In genomic region chr1:235486321-235486720, GRCh38 we compare ENCODE assay signal across 19 cellular contexts. TPM values are rescaled to one million over a fixed set of nuclear protein-coding genes. Genes with fewer than 3 reads are reported as not detected.
DNase-seq lines count a peak whose midpoint lies in the region; ATAC-seq, FAIRE-seq and TF ChIP-seq lines count a peak whose summit lies in the region.
"Had no signal": no experiment of that assay in that cellular context is flagged by ENCODE, and none has a peak within 500 bp of the region (broad histone marks: within the 10 kb centered on the region; RNA-seq: fewer than 3 reads in every experiment).

No MANE protein-coding gene starts in this region.

- no peak overlapping the region for H2BK15ac ChIP-seq in IMR-90 (ENCODE audit: low read depth, low read length)

- H3K36me3 ChIP-seq in IMR-90 (ENCODE audit: control insufficient read depth, insufficient read depth, low read length): peaks cover 17% of the 10 kb centered on the region
- H3K36me3 ChIP-seq in Karpas-422 (ENCODE audit: insufficient read depth, low read length): no peaks in the 10 kb centered on the region; the same call in 1 of the 2 replicates

- H3K9me1 ChIP-seq in IMR-90 (ENCODE audit: insufficient read depth, low read length): 0 out of 2 replicates have a peak, but pooled peaks cover 3% of the 10 kb centered on the region

- H3K9ac ChIP-seq in IMR-90 (ENCODE audit: low read depth, low read length): no peak overlapping the region
- no peak overlapping the region for H3K9ac ChIP-seq in Karpas-422 (ENCODE audit: low read length)

- H3K14ac ChIP-seq in IMR-90 (replicated peaks; ENCODE audit: low read depth, low read length): no peak overlapping the region

- H3K4me1 ChIP-seq in IMR-90 (ENCODE audit: control insufficient read depth, insufficient read depth, low read length) (no peaks in the 10 kb centered on the region), Karpas-422 (ENCODE audit: low read length) (no peaks in the 10 kb centered on the region)
- H3K4me1 ChIP-seq: A549 had no signal

- H2AK5ac ChIP-seq in IMR-90 (ENCODE audit: low read depth, low read length): no peak overlapping the region

- H3K79me2 ChIP-seq in Karpas-422 (ENCODE audit: low read length): no peaks in the 10 kb centered on the region

- H4K20me1 ChIP-seq in IMR-90 (ENCODE audit: insufficient read depth, low read length) (no peaks in the 10 kb centered on the region; the same call in 1 of the 2 replicates), Karpas-422 (ENCODE audit: insufficient read depth, low read depth, low read length) (no peaks in the 10 kb centered on the region)

- no peak overlapping the region for H3K4ac ChIP-seq in IMR-90 (ENCODE audit: low read depth, low read length)

- no peak overlapping the region for H3K27ac ChIP-seq in IMR-90 (ENCODE audit: insufficient read depth, low read length)
- no peak overlapping the region for H3K27ac ChIP-seq in Karpas-422 (ENCODE audit: low read length)
- H3K27ac ChIP-seq: A549 had no signal

- no peak for TF ChIP-seq CTCF in IMR-90 (conservative IDR thresholded peaks at IDR 0.05; ENCODE audit: low read depth, low read length)
- no peak for TF ChIP-seq CTCF in fibroblast of villous mesenchyme (IDR thresholded peaks at IDR 0.05; ENCODE audit: insufficient read depth, low read depth, low read length)

- BruUV-seq in IMR-90 (replicated peaks; lab: Mats Ljungman, UMichigan): no TSS peak

- no peak overlapping the region for H2BK120ac ChIP-seq in IMR-90 (ENCODE audit: low read depth, low read length)

- no peak for TF ChIP-seq RAD21 in IMR-90 (IDR thresholded peaks at IDR 0.05; ENCODE audit: low read length)

- no peak overlapping the region for H4K5ac ChIP-seq in IMR-90 (ENCODE audit: low read depth, low read length)

- no peak overlapping the region for H3K18ac ChIP-seq in IMR-90 (ENCODE audit: low read depth, low read length)

- no CpG with 5 or more reads among the region's 5 CpGs for WGBS in IMR-90 (ENCODE audit: extremely low coverage in 2 of 2, insufficient read length in 1 of 2), 2 experiments

- no peak overlapping the region for H3K56ac ChIP-seq in IMR-90 (ENCODE audit: extremely low read depth, insufficient read depth, low read length)

- FAIRE-seq in A204.1 (lab: Jason Lieb, UNC): peak; percentile 55
- FAIRE-seq: A549, GM19239, H1 had no signal

- DNase-seq in IMR-90: peak; percentile 16
- peak; percentile 47 for DNase-seq in amniotic epithelial cell (ENCODE audit: low read depth)
- peak; percentile 49 for DNase-seq in fibroblast of villous mesenchyme (ENCODE audit: low read depth)
- no peak for DNase-seq in activated CD8-positive, alpha-beta memory T cell treated with anti-CD3 and anti-CD28 coated beads, Interleukin-2, amount 50 U/mL, for 4 hours
- DNase-seq in NCI-H2196 (lab: John Stamatoyannopoulos, UW; ENCODE audit: unreplicated experiment): no peak
- DNase-seq in globus pallidus (ENCODE audit: low spot score): no peak
- DNase-seq in Karpas-422: no peak
- DNase-seq: C1 segment of cervical spinal cord, DMS 273 treated with DMSO at 0.1 percent for 48 hours, HFFc6, Kasumi-1, NCI-H1417 treated with DMSO at 0.1 percent for 48 hours, NCI-H1930, NCI-H446 treated with DMSO at 0.1 percent for 48 hours, NCI-H748 treated with DMSO at 0.1 percent for 48 hours had no signal

- in situ Hi-C loops in IMR-90 (cut with MboI; ENCODE audit: low sequenced_read_pairs): no loop called here

- POLR2A ChIA-PET in IMR-90 (lab: Charles Lee; ENCODE audit: unreplicated experiment): no interaction called here

- ATAC-seq in IMR-90 (ENCODE audit: low read depth): no peak
- ATAC-seq: A549 had no signal

- CTCF ChIA-PET in IMR-90 (lab: Yijun Ruan, JAX): no interaction called here

- H4K91ac ChIP-seq in IMR-90 (ENCODE audit: insufficient read depth, low read depth, low read length): no peak overlapping the region

- H2BK5ac ChIP-seq in IMR-90 (ENCODE audit: low read depth, low read length, poor library complexity, severe bottlenecking): no peak overlapping the region

- H2AFZ ChIP-seq in IMR-90 (replicated peaks; ENCODE audit: low read length, poor library complexity) (no peak overlapping the region), Karpas-422 (ENCODE audit: low read length) (no peak overlapping the region)

- H3K9me3 ChIP-seq in IMR-90 (ENCODE audit: control insufficient read depth, insufficient read depth, low read length) (no peaks in the 10 kb centered on the region), Karpas-422 (ENCODE audit: low read length) (no peaks in the 10 kb centered on the region)

- no peak overlapping the region for H4K8ac ChIP-seq in IMR-90 (ENCODE audit: low read depth in 2 of 2, low read length in 2 of 2)

- dilution Hi-C loops in IMR-90 (cut with HindIII; ENCODE audit: low sequenced_read_pairs, unreplicated experiment): no loop called here

- no peak overlapping the region for H2AK9ac ChIP-seq in IMR-90 (replicated peaks; ENCODE audit: low read depth, low read length, poor library complexity)

- H3K23ac ChIP-seq in IMR-90 (ENCODE audit: low read depth, low read length): no peak overlapping the region

- H3K4me3 ChIP-seq in IMR-90 (ENCODE audit: insufficient read depth, low read depth, low read length) (no peak overlapping the region), fibroblast of villous mesenchyme (ENCODE audit: low read depth, low read length) (no peak overlapping the region), Karpas-422 (ENCODE audit: low read length) (no peak overlapping the region)
- H3K4me3 ChIP-seq: A549 had no signal

- no peak for TF ChIP-seq POLR2A in IMR-90 (IDR thresholded peaks at IDR 0.05; ENCODE audit: low read depth, low read length)

- no peak overlapping the region for H2BK20ac ChIP-seq in IMR-90 (ENCODE audit: low read depth, low read length)

- intact Hi-C loops in IMR-90 (cut with micrococcal nuclease): loop anchor here (2.0 kb wide), 1 partner anchor 14 kb away; no protein-coding TSS in a partner anchor

- H3K4me2 ChIP-seq in IMR-90 (ENCODE audit: low read depth, low read length) (no peak overlapping the region), Karpas-422 (ENCODE audit: low read depth, low read length, poor library complexity, severe bottlenecking) (no peak overlapping the region)
- H3K4me2 ChIP-seq: A549 had no signal

- peaks cover 8 to 10% of the 10 kb centered on the region in 2 experiments; a peak in 3 of 4 replicates for H3K79me1 ChIP-seq in IMR-90 (ENCODE audit: low read depth in 1 of 2, low read length in 2 of 2)

- no peaks in the 10 kb centered on the region for H3K9me2 ChIP-seq in Karpas-422 (replicated peaks; ENCODE audit: insufficient read depth, low read length)

- no peaks in the 10 kb centered on the region for H3K27me3 ChIP-seq in IMR-90 (ENCODE audit: control insufficient read depth, insufficient read depth, low read length)
- H3K27me3 ChIP-seq in Karpas-422 (ENCODE audit: low read length): no peaks in the 10 kb centered on the region

TF ChIP-seq in IMR-90, 13 proteins besides CTCF, POLR2A, EP300 and RAD21:
- TF ChIP-seq USF2 (IDR thresholded peaks at IDR 0.05; ENCODE audit: low read depth, low read length): no peak
- no peak for TF ChIP-seq RCOR1 (IDR thresholded peaks at IDR 0.05; ENCODE audit: insufficient replicate concordance, low read length)

RNA-seq across cellular contexts. Expression of gene B3GALNT2, which starts 17.9 kb away (rescaled TPM):
- 32.8 and 39.4 TPM in 2 replicates for total RNA-seq in IMR-90 (2012; rRNA removed)
- polyA plus RNA-seq in IMR-90 (2012; rRNA removed): 9.5 and 11.0 TPM in 2 replicates
- polyA plus RNA-seq in IMR-90 (2012; cell fraction: cytosol; rRNA removed): 4.2 and 4.9 TPM in 2 replicates
- polyA plus RNA-seq in IMR-90 (2012; cell fraction: nucleus; rRNA removed; ENCODE audit: low replicate concordance): 4.3 and 13.1 TPM in 2 replicates
- total RNA-seq in fibroblast of villous mesenchyme: 48.0 and 74.3 TPM in 2 replicates
- total RNA-seq in Karpas-422 (2014; rRNA removed; shearing (Covaris generic); ENCODE audit: low replicate concordance): 10.8 and 15.4 TPM in 2 replicates

Comparison
In these comparisons a context has a peak if more than half of its experiments do, and no peak if none do; other contexts are left out.
1. DNase-seq: peak in IMR-90 (single experiment), amniotic epithelial cell (single experiment) and fibroblast of villous mesenchyme (single experiment); none in activated CD8-positive, alpha-beta memory T cell treated with anti-CD3 and anti-CD28 coated beads, Interleukin-2, amount 50 U/mL, for 4 hours (single experiment), NCI-H2196 (single experiment), globus pallidus (single experiment) and Karpas-422 (single experiment).